Comparison of ENCODE assay signal across 15 cellular contexts in genomic region chr11:802018-802617, GRCh38. TPM values are rescaled to one million over a fixed set of nuclear protein-coding genes. Genes with fewer than 3 reads are reported as not detected.
A peak's percentile ranks its signal among the peaks of the same experiment; 100 is the strongest.
DNase-seq lines count a peak whose midpoint lies in the region; ATAC-seq and TF ChIP-seq lines count a peak whose summit lies in the region.
"Had no signal": no experiment of that assay in that cellular context is flagged by ENCODE, and none has a peak within 500 bp of the region (broad histone marks: within the 10 kb centered on the region; RNA-seq: fewer than 3 reads in every experiment).

No MANE protein-coding gene starts in this region.

- DNase-seq in natural killer cell (no peak), RWPE1 (ENCODE audit: low spot score) (no peak), uterus (no peak), heart left ventricle (no peak)
- no peak for DNase-seq in natural killer cell treated with Interleukin-12 subunit alpha and Interleukin-12 subunit beta and Interleukin-15 and Interleukin-18, amount 100 ng/mL, for 72 hours (ENCODE audit: low spot score)
- DNase-seq in activated CD8-positive, alpha-beta memory T cell treated with anti-CD3 and anti-CD28 coated beads, Interleukin-2, amount 50 U/mL, for 48 hours, result no peak
- DNase-seq: DMS79 treated with DMSO at 0.1 percent for 48 hours; KBM-7; NCI-H1105 treated with DMSO at 0.1 percent for 48 hours; NCI-H1694; NCI-H2081 treated with DMSO at 0.1 percent for 48 hours; NK-92 treated with Interleukin-12 subunit alpha and Interleukin-12 subunit beta, amount 100 ng/mL, for 24 hours; Right ventricle myocardium superior had no signal

- H3K4me3 ChIP-seq in uterus (no peak overlapping the region), heart left ventricle (no peak overlapping the region)

- H3K27ac Mint-ChIP-seq in natural killer cell, result no peak overlapping the region
- H3K27ac Mint-ChIP-seq in natural killer cell treated with Interleukin-12 subunit alpha and Interleukin-12 subunit beta and Interleukin-15 and Interleukin-18, amount 100 ng/mL, for 72 hours, result no peak overlapping the region
- H3K27ac Mint-ChIP-seq: CD14-positive monocyte had no signal

- CTCF ChIA-PET in RWPE1 (lab: Yijun Ruan, JAX), result no interaction called here

- H3K9me3 Mint-ChIP-seq in natural killer cell, result no peaks in the 10 kb centered on the region
- no peaks in the 10 kb centered on the region for H3K9me3 Mint-ChIP-seq in natural killer cell treated with Interleukin-12 subunit alpha and Interleukin-12 subunit beta and Interleukin-15 and Interleukin-18, amount 100 ng/mL, for 72 hours

- H3K9me3 ChIP-seq in uterus (no peaks in the 10 kb centered on the region), heart left ventricle (no peaks in the 10 kb centered on the region)

- H3K27me3 Mint-ChIP-seq in natural killer cell (ENCODE audit: low read depth in 2 of 2), result no peaks in the 10 kb centered on the region
- no peaks in the 10 kb centered on the region for H3K27me3 Mint-ChIP-seq in natural killer cell treated with Interleukin-12 subunit alpha and Interleukin-12 subunit beta and Interleukin-15 and Interleukin-18, amount 100 ng/mL, for 72 hours

- H3K36me3 ChIP-seq in uterus (no peaks in the 10 kb centered on the region), heart left ventricle (peaks cover 0 to 38% (median 9%) of the 10 kb centered on the region in 9 donors)

- H3K36me3 Mint-ChIP-seq in natural killer cell, result no peaks in the 10 kb centered on the region
- H3K36me3 Mint-ChIP-seq in natural killer cell treated with Interleukin-12 subunit alpha and Interleukin-12 subunit beta and Interleukin-15 and Interleukin-18, amount 100 ng/mL, for 72 hours, result no peaks in the 10 kb centered on the region

- peaks cover 0 to 10% of the 10 kb centered on the region in 2 donors for H3K4me1 Mint-ChIP-seq in natural killer cell
- no peaks in the 10 kb centered on the region for H3K4me1 Mint-ChIP-seq in natural killer cell treated with Interleukin-12 subunit alpha and Interleukin-12 subunit beta and Interleukin-15 and Interleukin-18, amount 100 ng/mL, for 72 hours (ENCODE audit: low read depth in 2 of 2)

- no peak for TF ChIP-seq CTCF in natural killer cell (IDR thresholded peaks at IDR 0.05)
- no peak for TF ChIP-seq CTCF in RWPE1 (conservative IDR thresholded peaks at IDR 0.05; ENCODE audit: low read depth)
- no peak for TF ChIP-seq CTCF in uterus (IDR thresholded peaks at IDR 0.05)
- TF ChIP-seq CTCF in heart left ventricle (IDR thresholded peaks at IDR 0.05), result no peak

- POLR2A ChIA-PET in RWPE1 (lab: Yijun Ruan, JAX; ENCODE audit: low non-redundant PET), result no interaction called here

- ATAC-seq in natural killer cell, result no peak
- ATAC-seq in natural killer cell treated with Interleukin-12 subunit alpha and Interleukin-12 subunit beta and Interleukin-15 and Interleukin-18, amount 100 ng/mL, for 72 hours, result no peak
- ATAC-seq in heart left ventricle, result no peak

- TF ChIP-seq POLR2A in uterus (IDR thresholded peaks at IDR 0.05) (no peak), heart left ventricle (IDR thresholded peaks at IDR 0.05) (no peak)

- intact Hi-C loops in natural killer cell (cut with micrococcal nuclease), result no loop called here
- intact Hi-C loops in uterus (cut with DNase I; ENCODE audit: low total_unique reads), result no loop called here
- intact Hi-C loops in heart left ventricle (cut with DNase I), result loop anchor here in 1 of 10 donors (10.0 kb wide), 1 partner anchor 447 kb away; no protein-coding TSS in a partner anchor

- H3K27ac ChIP-seq in RWPE1 (peak overlapping the region; percentile 97), uterus (no peak overlapping the region), heart left ventricle (no peak overlapping the region)

- H3K27me3 ChIP-seq in uterus (no peaks in the 10 kb centered on the region), heart left ventricle (no peaks in the 10 kb centered on the region)

- H3K4me3 Mint-ChIP-seq in natural killer cell, result peak overlapping the region; percentile 42
- H3K4me3 Mint-ChIP-seq in natural killer cell treated with Interleukin-12 subunit alpha and Interleukin-12 subunit beta and Interleukin-15 and Interleukin-18, amount 100 ng/mL, for 72 hours, result no peak overlapping the region
- H3K4me3 Mint-ChIP-seq: CD14-positive monocyte had no signal

- H3K4me1 ChIP-seq in uterus, result peaks cover 0 to 12% of the 10 kb centered on the region in 2 donors
- H3K4me1 ChIP-seq in heart left ventricle, result peaks cover 4 to 42% (median 24%) of the 10 kb centered on the region in 12 donors

- 94 to 98% (median 97%) methylated on average over 11 to 21 of the region's 21 CpGs for WGBS in heart left ventricle, 4 donors

RNA-seq across cellular contexts. Expression of gene PIDD1, which starts 2.9 kb away (rescaled TPM):
- 10 to 100 TPM; 24.3 to 30.9 (median 25.2) TPM for total RNA-seq in natural killer cell
- 10 to 100 TPM; 19.1 to 53.6 TPM for total RNA-seq in natural killer cell treated with Interleukin-12 subunit alpha and Interleukin-12 subunit beta and Interleukin-15 and Interleukin-18, amount 100 ng/mL, for 72 hours
- total RNA-seq in uterus, result 10 to 100 TPM in 2 of 4 donors, 1 to 10 TPM in 2; 1.3 to 20.2 (median 10.1) TPM
- total RNA-seq in heart left ventricle, result 10 to 100 TPM in 1 of 9 donors, 1 to 10 TPM in 8; 4.9 to 11.2 (median 6.6) TPM
- 10 to 100 TPM in 1 of 2 donors, 1 to 10 TPM in 1; 5.5 to 11.8 TPM for polyA plus RNA-seq in heart left ventricle

RNA-seq across cellular contexts. Expression of gene SLC25A22, which starts 4.0 kb away (rescaled TPM):
- 10 to 100 TPM; 22.8 to 34.6 (median 31.5) TPM for total RNA-seq in natural killer cell
- total RNA-seq in natural killer cell treated with Interleukin-12 subunit alpha and Interleukin-12 subunit beta and Interleukin-15 and Interleukin-18, amount 100 ng/mL, for 72 hours, result 100 to 1,000 TPM in 1 of 2 donors, 10 to 100 TPM in 1; 64.3 to 125 TPM
- 10 to 100 TPM in 1 of 4 donors, 1 to 10 TPM in 2, under 1 TPM in 1; 0.29 to 20.8 (median 5.4) TPM for total RNA-seq in uterus
- 10 to 100 TPM in 1 of 9 donors, 1 to 10 TPM in 8; 2.1 to 12.8 (median 4.4) TPM for total RNA-seq in heart left ventricle
- polyA plus RNA-seq in heart left ventricle, result 10 to 100 TPM in 1 of 2 donors, 1 to 10 TPM in 1; 2.6 to 12.7 TPM

RNA-seq across cellular contexts. Expression of gene RPLP2, which starts 7.6 kb away (rescaled TPM):
- total RNA-seq in natural killer cell (1,000 to 10,000 TPM; 1,482 to 1,846 (median 1,534) TPM), uterus (1,000 to 10,000 TPM in 1 of 4 donors, 100 to 1,000 TPM in 3; 100 to 1,968 (median 496) TPM), heart left ventricle (1,000 to 10,000 TPM in 3 of 9 donors, 100 to 1,000 TPM in 6; 236 to 1,207 (median 933) TPM)
- total RNA-seq in natural killer cell treated with Interleukin-12 subunit alpha and Interleukin-12 subunit beta and Interleukin-15 and Interleukin-18, amount 100 ng/mL, for 72 hours, result 1,000 to 10,000 TPM; 1,365 to 2,718 TPM
- polyA plus RNA-seq in heart left ventricle, result 1,000 to 10,000 TPM in 1 of 2 donors, 100 to 1,000 TPM in 1; 998 to 1,652 TPM

RNA-seq across cellular contexts. Expression of gene CEND1, which starts 12.2 kb away (rescaled TPM):
- total RNA-seq in natural killer cell (not detected), uterus (under 1 TPM in 1 of 4 donors, not detected in 3; 0.41 TPM), heart left ventricle (1 to 10 TPM in 1 of 9 donors, under 1 TPM in 6, not detected in 2; 0.25 to 1.1 (median 0.37) TPM)
- total RNA-seq in natural killer cell treated with Interleukin-12 subunit alpha and Interleukin-12 subunit beta and Interleukin-15 and Interleukin-18, amount 100 ng/mL, for 72 hours, result 1 to 10 TPM in 1 of 2 donors, under 1 TPM in 1; 0.95 to 3.4 TPM
- under 1 TPM; 0.46 to 0.50 TPM for polyA plus RNA-seq in heart left ventricle
- total RNA-seq: NCI-H460 had no signal
- polyA plus RNA-seq: CD14-positive monocyte had no signal

RNA-seq across cellular contexts. Expression of gene PNPLA2, which starts 16.6 kb away (rescaled TPM):
- total RNA-seq in natural killer cell (100 to 1,000 TPM; 184 to 218 (median 201) TPM), uterus (10 to 100 TPM; 16.9 to 96.2 (median 37.1) TPM), heart left ventricle (100 to 1,000 TPM; 141 to 348 (median 232) TPM)
- 10 to 100 TPM; 69.0 to 95.0 TPM for total RNA-seq in natural killer cell treated with Interleukin-12 subunit alpha and Interleukin-12 subunit beta and Interleukin-15 and Interleukin-18, amount 100 ng/mL, for 72 hours
- 100 to 1,000 TPM; 112 to 133 TPM for polyA plus RNA-seq in heart left ventricle
